ENCODE assay signal across 21 cellular contexts in the genomic region with DNA sequence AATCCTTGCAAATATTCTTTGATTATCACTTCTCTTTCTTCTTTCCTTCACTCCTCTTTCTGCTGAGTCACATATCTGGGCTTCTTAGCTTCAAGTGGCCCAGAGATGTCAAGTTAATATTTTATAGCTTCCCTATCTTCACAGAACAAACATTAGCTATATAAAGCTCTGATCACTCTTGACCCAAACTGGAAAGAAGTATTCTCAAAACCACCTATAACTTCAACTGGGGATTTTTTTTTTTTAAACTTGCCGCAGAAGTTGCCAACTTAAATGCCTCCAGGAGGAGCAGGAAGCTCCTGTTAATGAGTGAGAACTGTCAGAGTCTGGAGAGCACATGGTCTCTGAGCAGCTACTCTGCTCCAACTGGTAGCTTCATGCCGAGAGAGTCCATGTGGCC.
DNase-seq lines count a peak whose midpoint lies in the region; FAIRE-seq and TF ChIP-seq lines count a peak whose summit lies in the region.
"Had no signal": no experiment of that assay in that cellular context is flagged by ENCODE, and none has a peak within 500 bp of the region (broad histone marks: within the 10 kb centered on the region; RNA-seq: fewer than 3 reads in every experiment).

No MANE protein-coding gene starts in this region.

- no peak overlapping the region for H3K4me3 ChIP-seq in epithelial cell of esophagus (ENCODE audit: low read length)
- no peak overlapping the region for H3K4me3 ChIP-seq in coronary artery
- H3K4me3 ChIP-seq: prostate gland, thyroid gland had no signal

- no peaks in the 10 kb centered on the region for H3K27me3 Mint-ChIP-seq in osteocyte (ENCODE audit: unreplicated experiment)
- H3K27me3 Mint-ChIP-seq: natural killer cell treated with Interleukin-12 subunit alpha and Interleukin-12 subunit beta and Interleukin-15 and Interleukin-18, amount 100 ng/mL, for 72 hours; T-helper 17 cell had no signal

- H3K4me3 Mint-ChIP-seq in osteocyte (ENCODE audit: unreplicated experiment): no peak overlapping the region
- H3K4me3 Mint-ChIP-seq: H9; natural killer cell treated with Interleukin-12 subunit alpha and Interleukin-12 subunit beta and Interleukin-15 and Interleukin-18, amount 100 ng/mL, for 72 hours; stimulated activated effector memory CD8-positive, alpha-beta T cell treated with anti-CD3 and anti-CD28 coated beads, Interleukin-12 subunit alpha, Interleukin-12 subunit beta, amount 100 ng/mL, for 72 hours; T-helper 17 cell had no signal

- H3K27ac ChIP-seq in coronary artery: no peak overlapping the region
- H3K27ac ChIP-seq: prostate gland, thyroid gland had no signal

- H3K4me1 Mint-ChIP-seq in osteocyte (ENCODE audit: unreplicated experiment): peaks cover 6% of the 10 kb centered on the region
- H3K4me1 Mint-ChIP-seq: stimulated activated effector memory CD8-positive, alpha-beta T cell treated with anti-CD3 and anti-CD28 coated beads, Interleukin-12 subunit alpha, Interleukin-12 subunit beta, amount 100 ng/mL, for 72 hours; T-helper 17 cell had no signal

- H3K27ac Mint-ChIP-seq in osteocyte (ENCODE audit: unreplicated experiment): peak overlapping the region; percentile 40
- H3K27ac Mint-ChIP-seq: natural killer cell treated with Interleukin-12 subunit alpha and Interleukin-12 subunit beta and Interleukin-15 and Interleukin-18, amount 100 ng/mL, for 72 hours; stimulated activated effector memory CD8-positive, alpha-beta T cell treated with anti-CD3 and anti-CD28 coated beads, Interleukin-12 subunit alpha, Interleukin-12 subunit beta, amount 100 ng/mL, for 72 hours; T-helper 17 cell had no signal

- no peak for FAIRE-seq in GM12892 (lab: Jason Lieb, UNC)
- FAIRE-seq: colon, frontal cortex, GM19239 had no signal

- H3K9me3 Mint-ChIP-seq in osteocyte (ENCODE audit: unreplicated experiment): peaks cover 19% of the 10 kb centered on the region

- DNase-seq in EH (ENCODE audit: low read depth) (peak; percentile 40), LoVo (ENCODE audit: low spot score) (peak; percentile 42), epithelial cell of esophagus (ENCODE audit: low read depth) (peak; percentile 19), osteocyte (ENCODE audit: extremely low spot score, unreplicated experiment) (no peak), coronary artery (ENCODE audit: low spot score) (no peak), GM12892 (ENCODE audit: insufficient read length) (no peak)
- no peak for DNase-seq in activated CD4-positive, CD25-positive, alpha-beta regulatory T cell (lab: John Stamatoyannopoulos, UW)
- DNase-seq: activated CD4-positive, CD25-positive, alpha-beta regulatory T cell treated with anti-CD3 and anti-CD28 coated beads, Interleukin-2, amount 50 U/mL, for 72 hours; aorta; DMS79 treated with DMSO at 0.1 percent for 48 hours; H9; NCI-H345; SIG-M5; T-helper 17 cell; thyroid gland had no signal

- TF ChIP-seq POLR2A in GM12892 (IDR thresholded peaks at IDR 0.05; ENCODE audit: low read depth, low read length): no peak

- no peak for TF ChIP-seq CTCF in epithelial cell of esophagus (IDR thresholded peaks at IDR 0.05; ENCODE audit: insufficient read depth, low read depth, low read length, missing control alignments)
- TF ChIP-seq CTCF in osteocyte (IDR thresholded peaks at IDR 0.05): no peak
- TF ChIP-seq CTCF in coronary artery (IDR thresholded peaks at IDR 0.05): no peak

- peaks cover 9% of the 10 kb centered on the region for H3K36me3 Mint-ChIP-seq in osteocyte (ENCODE audit: unreplicated experiment)
- H3K36me3 Mint-ChIP-seq: natural killer cell treated with Interleukin-12 subunit alpha and Interleukin-12 subunit beta and Interleukin-15 and Interleukin-18, amount 100 ng/mL, for 72 hours; stimulated activated effector memory CD8-positive, alpha-beta T cell treated with anti-CD3 and anti-CD28 coated beads, Interleukin-12 subunit alpha, Interleukin-12 subunit beta, amount 100 ng/mL, for 72 hours had no signal

Comparison
In these comparisons a context has a peak if more than half of its experiments do, and no peak if none do; other contexts are left out.
1. DNase-seq: peak in EH (single experiment), LoVo (single experiment) and epithelial cell of esophagus (single experiment); none in osteocyte (single experiment), coronary artery (single experiment), GM12892 (single experiment) and activated CD4-positive, CD25-positive, alpha-beta regulatory T cell (0 of 4).